In genomic region chr14:100302616-100303015, GRCh38 we compare ENCODE assay signal across 24 cellular contexts. TPM values are rescaled to one million over a fixed set of nuclear protein-coding genes. Genes with fewer than 3 reads are reported as not detected.
A peak's percentile ranks its signal among the peaks of the same experiment; 100 is the strongest.
DNase-seq lines count a peak whose midpoint lies in the region; ATAC-seq and TF ChIP-seq lines count a peak whose summit lies in the region.
"Had no signal": no experiment of that assay in that cellular context is flagged by ENCODE, and none has a peak within 500 bp of the region (broad histone marks: within the 10 kb centered on the region; RNA-seq: fewer than 3 reads in every experiment).

No MANE protein-coding gene starts in this region.

- H2BK12ac ChIP-seq in trophoblast cell (ENCODE audit: low read length), result no peak overlapping the region

- H3K4me1 ChIP-seq in HEK293 (ENCODE audit: control insufficient read depth, insufficient read depth, low read length) (peaks cover 2% of the 10 kb centered on the region; the same call in 1 of the 2 replicates), mammary epithelial cell (ENCODE audit: insufficient read depth, low read length) (peaks cover 26% of the 10 kb centered on the region), osteoblast (ENCODE audit: insufficient read depth, low read length) (peaks cover 9% of the 10 kb centered on the region), trophoblast cell (ENCODE audit: control insufficient read depth in 1 of 2, insufficient read depth in 2 of 2, low read length in 2 of 2) (peaks cover 11 to 12% of the 10 kb centered on the region in 2 experiments)

- DNase-seq in mammary epithelial cell (no peak), osteoblast (ENCODE audit: insufficient read length, low spot score, missing footprints) (peak; percentile 81), NCI-H1930 (lab: John Stamatoyannopoulos, UW) (no peak), trophoblast cell (no peak), NCI-H774 (lab: John Stamatoyannopoulos, UW) (no peak)
- DNase-seq: activated CD4-positive, alpha-beta T cell treated with anti-CD3 and anti-CD28 coated beads for 48 hours; activated CD8-positive, alpha-beta memory T cell treated with anti-CD3 and anti-CD28 coated beads, Interleukin-2, amount 50 U/mL, for 4 hours; activated gamma-delta T cell; amygdala; CD8-positive, alpha-beta memory T cell; DMS79; HCEC 1CT; IMR-90; naive B cell; NCI-H2029; NCI-H345; NK-92 treated with Interleukin-12 subunit alpha and Interleukin-12 subunit beta, amount 100 ng/mL, for 24 hours; ovary; stimulated activated naive CD8-positive, alpha-beta T cell treated with anti-CD3 and anti-CD28 coated beads, Interleukin-15, amount 100 ng/mL, for 72 hours had no signal

- no peak overlapping the region for H3K4ac ChIP-seq in trophoblast cell (ENCODE audit: low read depth, low read length)

- POLR2A ChIA-PET in HEK293 (lab: Yijun Ruan, JAX), result interaction anchor here (0.7 kb wide), 1 partner anchor 72 kb away, joined by 3 read pairs; a partner anchor contains a TSS

- H3K27me3 ChIP-seq in mammary epithelial cell (ENCODE audit: insufficient read depth, low read length), result no peaks in the 10 kb centered on the region
- no peaks in the 10 kb centered on the region for H3K27me3 ChIP-seq in osteoblast (ENCODE audit: insufficient read depth, low read length)
- H3K27me3 ChIP-seq in trophoblast cell (ENCODE audit: insufficient read depth, low read length), result no peaks in the 10 kb centered on the region
- H3K27me3 ChIP-seq: ovary had no signal

- no peak overlapping the region for H2BK120ac ChIP-seq in trophoblast cell (ENCODE audit: insufficient read depth, low read length, poor library complexity)

- H3K14ac ChIP-seq in trophoblast cell (ENCODE audit: low read length), result no peak overlapping the region

- in situ Hi-C loops in mammary epithelial cell (cut with MboI; ENCODE audit: low sequenced_read_pairs in 2 of 2), result no loop called here

- no peak overlapping the region for H4K12ac ChIP-seq in trophoblast cell (ENCODE audit: low read depth, low read length)

- intact Hi-C loops in mammary epithelial cell (cut with micrococcal nuclease), result loop anchor here (10.0 kb wide), 2 partner anchors 342 to 1362 kb away; no protein-coding TSS in a partner anchor

- no peak for ATAC-seq in HG03196 (IDR thresholded peaks at IDR 0.05; ENCODE audit: unreplicated experiment)
- ATAC-seq: stimulated activated naive CD8-positive, alpha-beta T cell treated with anti-CD3 and anti-CD28 coated beads, Interleukin-15, amount 100 ng/mL, for 72 hours had no signal

- no peak overlapping the region for H2AFZ ChIP-seq in mammary epithelial cell (ENCODE audit: low read depth, low read length)
- H2AFZ ChIP-seq in osteoblast (ENCODE audit: low read length), result no peak overlapping the region
- H2AFZ ChIP-seq in trophoblast cell (ENCODE audit: insufficient read depth, low read length, poor library complexity), result no peak overlapping the region

- no peak for TF ChIP-seq CTCF in 22Rv1 (IDR thresholded peaks at IDR 0.05)
- TF ChIP-seq CTCF in HEK293 (tag by site-specific recombination; IDR thresholded peaks at IDR 0.05), result no peak
- TF ChIP-seq CTCF in mammary epithelial cell (conservative IDR thresholded peaks at IDR 0.05 in 1 of 2, IDR thresholded peaks at IDR 0.05 in 1 of 2; ENCODE audit: extremely low read depth in 1 of 2, insufficient read depth in 1 of 2, low read depth in 1 of 2, low read length in 2 of 2), result no peak
- no peak for TF ChIP-seq CTCF in osteoblast (IDR thresholded peaks at IDR 0.05; ENCODE audit: extremely low read depth, low read depth, low read length)

- no TSS peak for BruUV-seq in mammary epithelial cell (replicated peaks; lab: Mats Ljungman, UMichigan)

- 7% methylated on average over 2 of the region's 2 CpGs for WGBS in mammary epithelial cell (ENCODE audit: low coverage, missing lambda C conversion rate)
- WGBS in trophoblast cell (ENCODE audit: extremely low coverage, insufficient coverage, insufficient read length), result no CpG with 5 or more reads among the region's 2 CpGs

- H3K18ac ChIP-seq in trophoblast cell (ENCODE audit: low read length), result no peak overlapping the region

- dilution Hi-C loops in mammary epithelial cell (cut with HindIII; ENCODE audit: low sequenced_read_pairs), result no loop called here

- H3K4me2 ChIP-seq in mammary epithelial cell (ENCODE audit: insufficient read depth, low read depth, low read length) (no peak overlapping the region), osteoblast (ENCODE audit: insufficient read depth, low read length) (no peak overlapping the region), trophoblast cell (ENCODE audit: low read length) (no peak overlapping the region)

- H3K36me3 ChIP-seq in HEK293 (ENCODE audit: control insufficient read depth in 2 of 2, insufficient read depth in 1 of 2, low read length in 2 of 2) (peaks cover 0 to 6% of the 10 kb centered on the region in 2 experiments; a peak in 2 of 3 replicates), mammary epithelial cell (ENCODE audit: insufficient read depth, low read length) (no peaks in the 10 kb centered on the region), osteoblast (ENCODE audit: insufficient read depth, low read length) (no peaks in the 10 kb centered on the region), trophoblast cell (ENCODE audit: control insufficient read depth in 1 of 2, insufficient read depth in 2 of 2, low read length in 2 of 2) (peaks cover 0 to 14% of the 10 kb centered on the region in 2 experiments)
- H3K36me3 ChIP-seq: ovary had no signal

- H3K79me1 ChIP-seq in trophoblast cell (ENCODE audit: low read length), result peaks cover 13% of the 10 kb centered on the region

- H3K4me3 ChIP-seq in HEK293 (ENCODE audit: low read depth, low read length) (no peak overlapping the region), mammary epithelial cell (replicated peaks in 1 of 3; ENCODE audit: insufficient read depth in 1 of 3, low read depth in 2 of 3, low read length in 3 of 3) (no peak overlapping the region), osteoblast (ENCODE audit: insufficient read depth, low read length) (no peak overlapping the region), trophoblast cell (ENCODE audit: low read depth, low read length) (no peak overlapping the region)
- H3K4me3 ChIP-seq: ovary had no signal

- H3K9me3 ChIP-seq in HEK293 (ENCODE audit: control insufficient read depth, insufficient read depth, low read depth, low read length) (no peaks in the 10 kb centered on the region), mammary epithelial cell (replicated peaks; ENCODE audit: insufficient read depth, low read length) (no peaks in the 10 kb centered on the region), osteoblast (ENCODE audit: low read depth, low read length) (no peaks in the 10 kb centered on the region), trophoblast cell (ENCODE audit: insufficient read depth, low read depth, low read length) (no peaks in the 10 kb centered on the region)
- H3K9me3 ChIP-seq: ovary had no signal

- H4K91ac ChIP-seq in trophoblast cell (ENCODE audit: low read depth, low read length), result no peak overlapping the region

- H3K27ac ChIP-seq in 22Rv1, result peak overlapping the region; percentile 84
- H3K27ac ChIP-seq in HEK293 (ENCODE audit: extremely low read depth, low read depth, low read length), result no peak overlapping the region
- no peak overlapping the region for H3K27ac ChIP-seq in mammary epithelial cell (ENCODE audit: insufficient read depth, low read depth, low read length)
- H3K27ac ChIP-seq in osteoblast (ENCODE audit: low read depth, low read length), result no peak overlapping the region
- no peak overlapping the region for H3K27ac ChIP-seq in trophoblast cell (ENCODE audit: low read depth, low read length)
- H3K27ac ChIP-seq: ovary had no signal

- H3K79me2 ChIP-seq in mammary epithelial cell (ENCODE audit: insufficient read depth, low read length) (peaks cover 6% of the 10 kb centered on the region), osteoblast (ENCODE audit: insufficient read depth, low read length) (no peaks in the 10 kb centered on the region), trophoblast cell (ENCODE audit: control insufficient read depth, insufficient read depth, low read length, poor library complexity) (peaks cover 12% of the 10 kb centered on the region)

- CTCF ChIA-PET in HEK293 (lab: Yijun Ruan, JAX), result interaction anchor here (0.6 to 3.4 kb wide), 13 partner anchors 8 to 786 kb away, joined by 3 to 15 read pairs (median 5); no protein-coding TSS in a partner anchor
- CTCF ChIA-PET in mammary epithelial cell (lab: Charles Lee; ENCODE audit: low non-redundant PET), result interaction anchor here (1.3 kb wide), 1 partner anchor 11 kb away, joined by 5 read pairs; no protein-coding TSS in a partner anchor

- H2AK5ac ChIP-seq in trophoblast cell (ENCODE audit: low read length), result no peak overlapping the region

- no peak overlapping the region for H2BK5ac ChIP-seq in trophoblast cell (ENCODE audit: low read depth, low read length, poor library complexity)

- no peak overlapping the region for H4K8ac ChIP-seq in trophoblast cell (ENCODE audit: low read depth, low read length)

- H3K23ac ChIP-seq in trophoblast cell (ENCODE audit: low read length), result no peak overlapping the region

- H4K20me1 ChIP-seq in mammary epithelial cell (ENCODE audit: insufficient read depth, low read length) (no peaks in the 10 kb centered on the region), osteoblast (ENCODE audit: insufficient read depth, low read length) (peaks cover 14% of the 10 kb centered on the region)

- H3K9ac ChIP-seq in mammary epithelial cell (ENCODE audit: insufficient read depth, low read length) (peak overlapping the region; percentile 2), trophoblast cell (ENCODE audit: low read length) (no peak overlapping the region)

TF ChIP-seq in HEK293, 187 proteins besides CTCF, POLR2A, EP300 and RAD21:
- TF ChIP-seq KLF17 (tag by site-specific recombination; IDR thresholded peaks at IDR 0.05) (0 out of 2 replicates have a peak, but pooled peaks have one; percentile 50), MZF1 (tag by site-specific recombination; IDR thresholded peaks at IDR 0.05; ENCODE audit: borderline replicate concordance) (no peak), ZNF621 (tag by site-specific recombination; IDR thresholded peaks at IDR 0.05) (no peak), ZNF112 (tag by site-specific recombination; IDR thresholded peaks at IDR 0.05) (no peak), KLF1 (tag by site-specific recombination; IDR thresholded peaks at IDR 0.05) (peak; percentile 77)

RNA-seq across cellular contexts. Expression of gene SLC25A29, which starts 3.6 kb away (rescaled TPM):
- total RNA-seq in mammary epithelial cell, result 10 to 100 TPM in 1 of 2 donors, 1 to 10 TPM in 1; 8.0 to 29.7 TPM
- polyA plus RNA-seq in mammary epithelial cell, result 11.6 TPM
- 5.9 TPM for polyA minus RNA-seq in mammary epithelial cell
- total RNA-seq in osteoblast, result 11.8 and 19.9 TPM in 2 replicates
- polyA plus RNA-seq in trophoblast cell (2013), result 21.2 and 21.7 TPM in 2 replicates

RNA-seq across cellular contexts. Expression of gene SLC25A47, which starts 20.5 kb away (rescaled TPM):
- total RNA-seq in mammary epithelial cell, result not detected
- polyA plus RNA-seq in mammary epithelial cell, result not detected
- not detected for polyA minus RNA-seq in mammary epithelial cell
- not detected in 2 replicates for total RNA-seq in osteoblast
- 0.05 and 0.17 TPM in 2 replicates for polyA plus RNA-seq in trophoblast cell (2013)
- total RNA-seq: cardiac septum; CD8-positive, alpha-beta memory T cell; IMR-90; ovary; urinary bladder had no signal
- polyA plus RNA-seq: CD8-positive, alpha-beta memory T cell; IMR-90; ovary had no signal
